ENCODE assay signal across 8 cellular contexts in the genomic region with DNA sequence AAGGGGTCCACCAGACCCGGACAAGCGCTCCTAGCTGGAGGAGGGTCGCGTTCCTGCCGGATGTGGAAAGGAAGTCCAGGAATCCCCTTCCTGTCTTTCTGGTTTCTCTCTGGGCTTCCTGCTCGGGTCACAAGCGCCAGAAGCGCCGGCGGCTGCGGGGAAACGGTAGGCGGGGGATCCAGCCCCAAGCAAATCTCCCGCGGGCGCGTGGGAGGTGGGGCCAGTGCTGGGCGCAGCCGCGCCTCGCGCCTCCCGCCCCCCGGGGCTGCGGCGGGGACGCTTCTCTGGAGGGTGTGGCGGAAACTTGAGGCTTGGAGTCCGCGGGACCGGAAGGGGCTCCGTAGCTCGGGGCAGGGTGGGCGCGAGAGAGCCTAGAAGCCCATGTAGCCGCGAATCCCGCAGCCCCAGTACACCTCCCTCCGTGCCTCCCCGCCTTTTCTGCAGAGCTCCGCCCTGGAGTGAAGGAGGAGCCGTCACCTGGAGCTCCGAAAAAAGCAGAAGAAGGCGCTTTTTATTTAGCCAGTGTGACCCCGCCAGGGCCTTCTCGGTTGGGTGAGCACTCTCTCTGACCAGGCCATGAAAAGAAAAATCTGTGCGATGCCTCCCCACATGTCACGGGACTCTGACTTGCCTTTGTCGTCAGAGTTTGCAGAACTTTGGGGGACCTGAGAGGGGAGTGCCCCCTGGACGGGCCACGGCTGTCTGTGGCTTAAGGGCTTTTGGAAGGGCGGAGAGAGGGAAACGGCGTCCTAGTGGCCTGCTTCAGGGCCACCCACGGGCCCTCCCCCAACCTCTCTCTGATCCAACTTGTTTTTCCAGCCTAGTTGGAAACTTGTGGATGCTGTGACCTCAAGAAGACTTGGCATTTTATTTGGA. TPM values are rescaled to one million over a fixed set of nuclear protein-coding genes. Genes with fewer than 3 reads are reported as not detected.
DNase-seq lines count a peak whose midpoint lies in the region; ATAC-seq, FAIRE-seq and TF ChIP-seq lines count a peak whose summit lies in the region.

No MANE protein-coding gene starts in this region.

- H3K4me1 ChIP-seq in pancreas (peaks cover 0 to 4% (median 0%) of the 10 kb centered on the region in 3 donors), tibial artery (peaks cover 0 to 30% (median 14%) of the 10 kb centered on the region in 4 donors)

- ATAC-seq in Right ventricle myocardium inferior (peak; percentile 96), pancreas (peak; percentile 91 to 95 (median 94))

- peak overlapping the region; percentile 99 for H3K4me3 Mint-ChIP-seq in activated naive CD4-positive, alpha-beta T cell treated with anti-CD3 and anti-CD28 coated beads, Interleukin-2, amount 50 U/mL, for 24 hours

- H3K9ac ChIP-seq in SK-N-MC (ENCODE audit: insufficient read length), result peak overlapping the region; percentile 86

- H3K27ac ChIP-seq in SK-N-MC, result peak overlapping the region; percentile 96
- peak overlapping the region; percentile 53 to 90 (median 88) for H3K27ac ChIP-seq in pancreas
- peak overlapping the region; percentile 86 to 89 for H3K27ac ChIP-seq in tibial artery

- H3K9me3 ChIP-seq in SK-N-MC (ENCODE audit: low read depth, low read length) (no peaks in the 10 kb centered on the region), pancreas (no peaks in the 10 kb centered on the region), tibial artery (no peaks in the 10 kb centered on the region)

- peaks cover 6% of the 10 kb centered on the region for H3K9me3 Mint-ChIP-seq in activated naive CD4-positive, alpha-beta T cell treated with anti-CD3 and anti-CD28 coated beads, Interleukin-2, amount 50 U/mL, for 24 hours

- no peaks in the 10 kb centered on the region for H3K27me3 Mint-ChIP-seq in activated naive CD4-positive, alpha-beta T cell treated with anti-CD3 and anti-CD28 coated beads, Interleukin-2, amount 50 U/mL, for 24 hours

- peak; percentile 83 for FAIRE-seq in H54 (lab: Jason Lieb, UNC)
- no peak for FAIRE-seq in pancreas (lab: Jason Lieb, UNC)

- H3K36me3 ChIP-seq in SK-N-MC (ENCODE audit: insufficient read depth, low read length) (peaks cover under 1% of the 10 kb centered on the region), pancreas (no peaks in the 10 kb centered on the region), tibial artery (no peaks in the 10 kb centered on the region)

- H3K36me3 Mint-ChIP-seq in activated naive CD4-positive, alpha-beta T cell treated with anti-CD3 and anti-CD28 coated beads, Interleukin-2, amount 50 U/mL, for 24 hours, result peaks cover 13% of the 10 kb centered on the region

- WGBS in pancreas, 2 donors, result 0 to 1% methylated on average over 43 to 55 of the region's 55 CpGs

- H3K27me3 ChIP-seq in pancreas (no peaks in the 10 kb centered on the region), tibial artery (no peaks in the 10 kb centered on the region)

- H3K4me3 ChIP-seq in LNCaP clone FGC (ENCODE audit: low read depth, low read length), result peak overlapping the region; percentile 75
- peak overlapping the region; percentile 91 for H3K4me3 ChIP-seq in SK-N-MC
- peak overlapping the region; percentile 31 to 57 (median 38) for H3K4me3 ChIP-seq in pancreas
- H3K4me3 ChIP-seq in tibial artery, result peak overlapping the region; percentile 74 to 86

- H3K27ac Mint-ChIP-seq in activated naive CD4-positive, alpha-beta T cell treated with anti-CD3 and anti-CD28 coated beads, Interleukin-2, amount 50 U/mL, for 24 hours, result peak overlapping the region; percentile 99

- DNase-seq in GDM1 (lab: John Stamatoyannopoulos, UW) (peak; percentile 87), H54 (ENCODE audit: insufficient read length, low spot score) (peak; percentile 73), LNCaP clone FGC (ENCODE audit: low read depth) (peak; percentile 84), SK-N-MC (ENCODE audit: low read depth, low spot score) (no peak), Right ventricle myocardium inferior (ENCODE audit: missing footprints) (peak; percentile 90), pancreas (peak; percentile 65 to 88 (median 74)), tibial artery (peak; percentile 72 to 90)

- peaks cover 62% of the 10 kb centered on the region for H3K4me1 Mint-ChIP-seq in activated naive CD4-positive, alpha-beta T cell treated with anti-CD3 and anti-CD28 coated beads, Interleukin-2, amount 50 U/mL, for 24 hours

- TF ChIP-seq CTCF in LNCaP clone FGC (IDR thresholded peaks at IDR 0.05; ENCODE audit: control insufficient read depth, extremely low read depth, insufficient read depth) (no peak), pancreas (IDR thresholded peaks at IDR 0.05) (no peak), tibial artery (IDR thresholded peaks at IDR 0.05) (no peak)

- TF ChIP-seq POLR2A in H54 (IDR thresholded peaks at IDR 0.05; ENCODE audit: low read depth, low read length), result peak; percentile 57; the same call in 1 of the 2 replicates

- intact Hi-C loops in Right ventricle myocardium inferior (cut with DNase I) (loop anchor here (5.0 kb wide), 1 partner anchor 54 kb away; no protein-coding TSS in a partner anchor), pancreas (cut with DNase I) (no loop called here), tibial artery (cut with DNase I; ENCODE audit: low total_unique reads) (loop anchor here (10.0 kb wide), 1 partner anchor 583 kb away; no protein-coding TSS in a partner anchor)

RNA-seq across cellular contexts. Expression of gene CLEC2D, which starts 21.4 kb away (rescaled TPM):
- total RNA-seq in Right ventricle myocardium inferior, result 3.0 TPM
- 1 to 10 TPM; 1.1 to 5.7 (median 2.1) TPM for total RNA-seq in pancreas
- 1 to 10 TPM; 2.8 to 3.6 TPM for polyA plus RNA-seq in pancreas

RNA-seq across cellular contexts. Expression of gene KLRB1, which starts 40.3 kb away (rescaled TPM):
- total RNA-seq in Right ventricle myocardium inferior, result 0.38 TPM
- total RNA-seq in pancreas, result under 1 TPM; 0.12 to 1.00 (median 0.20) TPM
- polyA plus RNA-seq in pancreas, result under 1 TPM in 1 of 2 donors, not detected in 1; 0.16 TPM

Comparison
In these comparisons a context has a peak if more than half of its experiments do, and no peak if none do; other contexts are left out.
1. H3K4me3 ChIP-seq: peak in every context shown above with its lines; median percentile 91 in SK-N-MC; 80 in tibial artery; 75 in LNCaP clone FGC; 38 in pancreas.
2. intact Hi-C loops: an anchor here in Right ventricle myocardium inferior (5.0 kb wide) and tibial artery (10.0 kb wide); none called in pancreas.